ENCODE assay signal across 16 cellular contexts in the genomic region with DNA sequence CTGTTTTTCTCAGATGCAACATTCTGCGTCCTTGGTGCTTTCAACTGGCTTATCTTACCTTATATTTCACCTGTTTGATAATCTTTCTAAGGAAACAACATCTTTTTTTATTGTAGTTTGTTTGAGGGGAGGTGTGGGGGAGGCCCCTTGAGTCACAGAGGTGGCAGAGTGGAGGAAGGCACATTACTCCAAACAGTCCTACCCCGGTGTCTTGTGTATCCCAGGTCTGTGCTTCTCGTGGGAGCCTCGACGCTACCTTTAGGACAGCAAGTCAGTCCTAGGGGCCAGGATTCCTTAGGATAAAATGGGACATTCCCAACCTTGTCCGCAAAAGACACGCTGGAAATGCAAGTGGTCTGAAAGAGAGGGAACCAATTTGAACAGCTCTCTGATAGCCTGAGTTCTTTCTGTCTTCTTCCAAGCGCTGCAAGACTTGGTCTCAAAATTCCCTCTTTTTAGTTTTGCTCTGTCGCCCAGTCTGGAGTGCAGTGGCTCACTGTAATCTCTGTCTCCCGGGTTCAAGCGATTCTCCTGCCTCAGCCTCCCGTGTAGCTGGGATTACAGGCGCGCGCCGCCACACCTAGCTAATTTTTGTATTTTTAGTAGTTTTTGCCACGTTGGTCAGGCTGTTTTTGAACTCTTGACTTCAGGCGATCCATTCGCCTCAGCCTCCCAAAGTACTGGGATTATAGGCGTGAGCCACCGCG. TPM values are rescaled to one million over a fixed set of nuclear protein-coding genes. Genes with fewer than 3 reads are reported as not detected.
DNase-seq lines count a peak whose midpoint lies in the region; ATAC-seq, FAIRE-seq and TF ChIP-seq lines count a peak whose summit lies in the region.
"Had no signal": no experiment of that assay in that cellular context is flagged by ENCODE, and none has a peak within 500 bp of the region (broad histone marks: within the 10 kb centered on the region; RNA-seq: fewer than 3 reads in every experiment).

No MANE protein-coding gene starts in this region.

- TF ChIP-seq EP300 in HepG2 (IDR thresholded peaks at IDR 0.05; ENCODE audit: low read depth in 2 of 2, low read length in 2 of 2) (no peak), HepG2 (CRISPR knock-in tag; IDR thresholded peaks at IDR 0.05; ENCODE audit: borderline replicate concordance) (no peak)

- H2AFZ ChIP-seq in HepG2 (ENCODE audit: low read length) (no peak overlapping the region), fibroblast of lung (ENCODE audit: low read length) (no peak overlapping the region), neuronal stem cell (ENCODE audit: low read length) (no peak overlapping the region)

- BruUV-seq in HepG2 (replicated peaks; lab: Mats Ljungman, UMichigan) = no TSS peak

- peak overlapping the region; percentile 58 for H3K23ac ChIP-seq in neuronal stem cell (ENCODE audit: low read depth, low read length, poor library complexity)

- no peak overlapping the region for H2BK15ac ChIP-seq in neuronal stem cell (ENCODE audit: low read length)

- H3K4me3 ChIP-seq in liver (ENCODE audit: low read depth in 1 of 3, low read length in 3 of 3) (peak overlapping the region in 2 of 3 donors; percentile 22 to 92), HepG2 (replicated peaks in 1 of 3; ENCODE audit: insufficient read depth in 1 of 3, low read depth in 2 of 3, low read length in 3 of 3) (no peak overlapping the region), fibroblast of lung (replicated peaks in 1 of 4; ENCODE audit: control extremely low read depth in 1 of 4, insufficient read depth in 1 of 4, low read depth in 3 of 4, low read length in 4 of 4) (peak overlapping the region; percentile 6 to 72 (median 36)), neuronal stem cell (ENCODE audit: low read length in 2 of 2) (no peak overlapping the region), vagina (no peak overlapping the region)

- H3K27ac ChIP-seq in liver (ENCODE audit: low read depth in 1 of 2, low read length in 2 of 2) (peak overlapping the region; percentile 54 to 70), HepG2 (ENCODE audit: extremely low read length, insufficient read depth, low read length) (no peak overlapping the region), fibroblast of lung (ENCODE audit: insufficient read depth, low read length) (no peak overlapping the region), neuronal stem cell (replicated peaks; ENCODE audit: low read length) (no peak overlapping the region), vagina (no peak overlapping the region)
- H3K27ac ChIP-seq: tibial nerve had no signal

- ATAC-seq in HepG2 = no peak
- ATAC-seq: activated CD8-positive, alpha-beta T cell treated with anti-CD3 and anti-CD28 coated beads for 36 hours; natural killer cell treated with Interleukin-12 subunit alpha and Interleukin-12 subunit beta and Interleukin-15 and Interleukin-18, amount 100 ng/mL, for 72 hours had no signal

- H3K36me3 ChIP-seq in liver (ENCODE audit: control insufficient read depth in 4 of 4, insufficient read depth in 3 of 4, low read depth in 1 of 4, low read length in 3 of 4) (peaks cover 0 to 15% (median 2%) of the 10 kb centered on the region in 4 donors), HepG2 (replicated peaks in 1 of 2; ENCODE audit: control insufficient read depth in 1 of 2, insufficient read depth in 2 of 2, low read length in 2 of 2) (no peaks in the 10 kb centered on the region; a peak in 1 of 5 replicates), fibroblast of lung (ENCODE audit: control insufficient read depth, insufficient read depth, low read length) (peaks cover 2% of the 10 kb centered on the region), neuronal stem cell (replicated peaks in 1 of 2; ENCODE audit: control insufficient read depth in 2 of 2, insufficient read depth in 2 of 2, low read length in 2 of 2) (no peaks in the 10 kb centered on the region), vagina (no peaks in the 10 kb centered on the region)

- CTCF ChIA-PET in HepG2 (lab: Yijun Ruan, JAX; ENCODE audit: low intra/inter-chr PET ratio, low total read pairs) = no interaction called here

- no peak overlapping the region for H2AK5ac ChIP-seq in neuronal stem cell (ENCODE audit: low read depth, low read length)

- DNase-seq in HepG2 (ENCODE audit: low spot score) = no peak
- no peak for DNase-seq in fibroblast of lung (ENCODE audit: low read depth in 2 of 2)
- no peak for DNase-seq in neuronal stem cell (ENCODE audit: low spot score)
- DNase-seq in SHP77 treated with DMSO at 0.1 percent for 48 hours (lab: John Stamatoyannopoulos, UW) = no peak
- no peak for DNase-seq in vagina (ENCODE audit: extremely low spot score in 2 of 2)
- no peak for DNase-seq in GM10266 (ENCODE audit: extremely low spot score)
- no peak for DNase-seq in KG1 (lab: John Stamatoyannopoulos, UW)
- DNase-seq: activated CD8-positive, alpha-beta T cell treated with anti-CD3 and anti-CD28 coated beads for 36 hours; activated effector memory CD4-positive, alpha-beta T cell treated with anti-CD3 and anti-CD28 coated beads, Interleukin-2, amount 50 U/mL, for 16 hours; Karpas-422; NCI-H1694; NCI-H526 treated with DMSO at 0.1 percent for 48 hours had no signal

- H3K27me3 ChIP-seq in liver (ENCODE audit: control insufficient read depth in 4 of 4, insufficient read depth in 4 of 4, low read length in 3 of 4) (no peaks in the 10 kb centered on the region), HepG2 (ENCODE audit: control insufficient read depth in 1 of 2, insufficient read depth in 2 of 2, low read length in 2 of 2) (peaks cover 0 to 4% of the 10 kb centered on the region in 2 experiments; a peak in 2 of 5 replicates), fibroblast of lung (ENCODE audit: control insufficient read depth, insufficient read depth, low read length) (peaks cover 3% of the 10 kb centered on the region), neuronal stem cell (ENCODE audit: control insufficient read depth in 3 of 3, insufficient read depth in 3 of 3, low read depth in 1 of 3, low read length in 3 of 3) (peaks cover 55 to 100% (median 92%) of the 10 kb centered on the region in 3 experiments), vagina (peaks cover 1% of the 10 kb centered on the region)

- 77% methylated on average over 22 of the region's 22 CpGs for WGBS in liver
- 95% methylated on average over 22 of the region's 22 CpGs for WGBS in HepG2 (ENCODE audit: low lambda C conversion rate)
- WGBS in neuronal stem cell (ENCODE audit: extremely low coverage in 2 of 2, insufficient read length in 2 of 2, insufficient replicate concordance in 1 of 2), 2 donors = no CpG with 5 or more reads among the region's 22 CpGs

- TF ChIP-seq RAD21 in liver (IDR thresholded peaks at IDR 0.05) = no peak
- no peak for TF ChIP-seq RAD21 in HepG2 (CRISPR knock-in tag; IDR thresholded peaks at IDR 0.05)

- no peak overlapping the region for H3K18ac ChIP-seq in neuronal stem cell (ENCODE audit: low read length)

- TF ChIP-seq CTCF in liver (IDR thresholded peaks at IDR 0.05; ENCODE audit: low read depth, low read length, missing input control) (no peak), HepG2 (CRISPR knock-in tag; IDR thresholded peaks at IDR 0.05) (no peak), fibroblast of lung (conservative IDR thresholded peaks at IDR 0.05 in 1 of 2, IDR thresholded peaks at IDR 0.05 in 1 of 2; ENCODE audit: low read depth in 1 of 2, low read length in 2 of 2) (no peak), vagina (IDR thresholded peaks at IDR 0.05) (no peak), GM10266 (IDR thresholded peaks at IDR 0.05; ENCODE audit: control insufficient read depth, insufficient read depth, low read depth, missing control alignments) (no peak)

- H3K9ac ChIP-seq in liver (ENCODE audit: low read depth in 1 of 2, low read length in 2 of 2) = no peak overlapping the region
- no peak overlapping the region for H3K9ac ChIP-seq in HepG2 (ENCODE audit: insufficient read depth, low read depth, low read length)
- H3K9ac ChIP-seq in fibroblast of lung (ENCODE audit: insufficient read depth, low read length) = no peak overlapping the region
- no peak overlapping the region for H3K9ac ChIP-seq in neuronal stem cell (ENCODE audit: low read depth, low read length, poor library complexity)

- H3K4me1 ChIP-seq in liver (ENCODE audit: control insufficient read depth in 4 of 4, insufficient read depth in 4 of 4, low read length in 3 of 4) = peaks cover 13 to 35% (median 24%) of the 10 kb centered on the region in 4 donors
- peaks cover 41% of the 10 kb centered on the region for H3K4me1 ChIP-seq in HepG2 (ENCODE audit: insufficient read depth, low read length)
- peaks cover 2% of the 10 kb centered on the region for H3K4me1 ChIP-seq in fibroblast of lung (ENCODE audit: control insufficient read depth, extremely low read depth, insufficient read depth, low read length)
- H3K4me1 ChIP-seq in neuronal stem cell (ENCODE audit: control insufficient read depth in 2 of 2, insufficient read depth in 1 of 2, low read depth in 1 of 2, low read length in 2 of 2) = peaks cover 0 to 10% of the 10 kb centered on the region in 2 donors
- peaks cover 19% of the 10 kb centered on the region for H3K4me1 ChIP-seq in vagina

- TF ChIP-seq POLR2A in HepG2 (IDR thresholded peaks at IDR 0.05; ENCODE audit: insufficient read depth in 1 of 2, low read depth in 2 of 2, low read length in 2 of 2) = no peak
- no peak for TF ChIP-seq POLR2A in vagina (IDR thresholded peaks at IDR 0.05)

- POLR2A ChIA-PET in HepG2 (lab: Yijun Ruan, JAX) = no interaction called here

- intact Hi-C loops in HepG2 (cut with micrococcal nuclease; ENCODE audit: unreplicated experiment) = loop anchor here (10.0 kb wide), 2 partner anchors 111 to 149 kb away; no protein-coding TSS in a partner anchor
- intact Hi-C loops in vagina (cut with DNase I) = loop anchor here (10.0 kb wide), 1 partner anchor 291 kb away; no protein-coding TSS in a partner anchor

- no peak overlapping the region for H4K8ac ChIP-seq in neuronal stem cell (ENCODE audit: low read depth, low read length)

- H4K91ac ChIP-seq in neuronal stem cell (ENCODE audit: low read depth, low read length, poor library complexity) = no peak overlapping the region

- H3K79me2 ChIP-seq in HepG2 (ENCODE audit: insufficient read depth, low read length) (peaks cover 3% of the 10 kb centered on the region), fibroblast of lung (ENCODE audit: control insufficient read depth, insufficient read depth, low read length) (peaks cover 17% of the 10 kb centered on the region)

- H3K79me1 ChIP-seq in neuronal stem cell (ENCODE audit: low read depth, low read length) = peaks cover 1% of the 10 kb centered on the region

- H3K4me2 ChIP-seq in HepG2 (ENCODE audit: low read depth, low read length) (no peak overlapping the region), fibroblast of lung (ENCODE audit: extremely low read depth, insufficient read depth, low read length) (peak overlapping the region; percentile 64), neuronal stem cell (ENCODE audit: insufficient read depth, low read length, poor library complexity, severe bottlenecking) (no peak overlapping the region)

- no peak overlapping the region for H2BK12ac ChIP-seq in neuronal stem cell (ENCODE audit: low read length)

- no peak overlapping the region for H3K4ac ChIP-seq in neuronal stem cell (ENCODE audit: low read length)

- in situ Hi-C loops in HepG2 (cut with HindIII; ENCODE audit: extremely low pct_ligation_motif_present, low pct_unique_long_range_greater_than_20kb) = no loop called here

- H4K20me1 ChIP-seq in HepG2 (ENCODE audit: insufficient read depth, low read length) (no peaks in the 10 kb centered on the region), fibroblast of lung (ENCODE audit: control insufficient read depth, extremely low read depth, insufficient read depth, low read length) (no peaks in the 10 kb centered on the region)

- no peak overlapping the region for H2BK5ac ChIP-seq in neuronal stem cell (ENCODE audit: low read length)

- H2BK120ac ChIP-seq in neuronal stem cell (ENCODE audit: low read depth, low read length) = no peak overlapping the region

- no peak for FAIRE-seq in HepG2 (lab: Jason Lieb, UNC)
- FAIRE-seq: frontal cortex had no signal

- no peak overlapping the region for H3K14ac ChIP-seq in neuronal stem cell (ENCODE audit: low read length)

- H3K9me3 ChIP-seq in liver (ENCODE audit: control insufficient read depth in 4 of 4, low read length in 3 of 4) = no peaks in the 10 kb centered on the region
- H3K9me3 ChIP-seq in HepG2 (ENCODE audit: low read length) = no peaks in the 10 kb centered on the region
- H3K9me3 ChIP-seq in fibroblast of lung (ENCODE audit: control insufficient read depth, insufficient read depth, low read depth, low read length) = no peaks in the 10 kb centered on the region
- H3K9me3 ChIP-seq in neuronal stem cell (replicated peaks in 1 of 2; ENCODE audit: control insufficient read depth in 2 of 2, insufficient read depth in 1 of 2, low read depth in 1 of 2, low read length in 2 of 2) = peaks cover 0 to 9% of the 10 kb centered on the region in 2 donors
- H3K9me3 ChIP-seq in vagina = no peaks in the 10 kb centered on the region
- H3K9me3 ChIP-seq: tibial nerve had no signal

RNA-seq across cellular contexts. Expression of a gene that starts 4.0 kb away (rescaled TPM):
- total RNA-seq in liver (1 to 10 TPM; 3.5 to 6.6 TPM), HepG2 (2016; rRNA removed; fragmentation: Illumina TruSeq; extraction: Trizol) (2.9 and 3.2 TPM in 2 replicates), fibroblast of lung (6.3 and 10.0 TPM in 2 replicates), vagina (9.8 TPM)
- polyA plus RNA-seq in liver (1 to 10 TPM; 1.8 to 6.2 TPM), HepG2 (2011; rRNA removed) (0.84 and 0.95 TPM in 2 replicates), fibroblast of lung (1.4 and 4.1 TPM in 2 replicates)
- 0.53 and 0.71 TPM in 2 replicates for total RNA-seq in HepG2 (2016; cell fraction: cytosol; rRNA removed; fragmentation: Illumina TruSeq; extraction: Trizol; ENCODE audit: low read depth)
- total RNA-seq in HepG2 (2016; cell fraction: insoluble cytoplasmic fraction; rRNA removed; fragmentation: Illumina TruSeq; extraction: Trizol) = 2.5 and 3.4 TPM in 2 replicates
- total RNA-seq in HepG2 (2016; cell fraction: membrane; rRNA removed; fragmentation: Illumina TruSeq; extraction: Trizol) = 2.1 and 2.4 TPM in 2 replicates
- 2.9 and 3.3 TPM in 2 replicates for total RNA-seq in HepG2 (2016; cell fraction: nucleus; rRNA removed; fragmentation: Illumina TruSeq; extraction: Trizol)
- polyA plus RNA-seq in HepG2 (2011; cell fraction: cytosol; rRNA removed) = 0.38 and 0.39 TPM in 2 replicates
- polyA plus RNA-seq in HepG2 (2011; cell fraction: nucleus; rRNA removed) = 1.6 and 2.6 TPM in 2 replicates
- polyA plus RNA-seq in HepG2 (2012) = 0.52 and 0.87 TPM in 2 replicates
- polyA plus RNA-seq in HepG2 (2016; cell fraction: cytosol; fragmentation: Illumina TruSeq; extraction: Trizol; ENCODE audit: low read depth) = 0.33 and 0.35 TPM in 2 replicates
- polyA plus RNA-seq in HepG2 (2016; cell fraction: insoluble cytoplasmic fraction; fragmentation: Illumina TruSeq; extraction: Trizol; ENCODE audit: low read depth) = 3.6 and 4.5 TPM in 2 replicates
- 0.98 and 1.2 TPM in 2 replicates for polyA plus RNA-seq in HepG2 (2016; cell fraction: membrane; fragmentation: Illumina TruSeq; extraction: Trizol; ENCODE audit: low read depth)
- polyA plus RNA-seq in HepG2 (2016; cell fraction: nucleus; fragmentation: Illumina TruSeq; extraction: Trizol; ENCODE audit: insufficient read depth, low read depth) = 4.1 and 6.0 TPM in 2 replicates
- polyA minus RNA-seq in HepG2 (2011; rRNA and poly(A)+ RNA removed; ENCODE audit: low replicate concordance) = 1.2 and 1.3 TPM in 2 replicates
- 0.89 and 1.1 TPM in 2 replicates for polyA minus RNA-seq in HepG2 (2011; cell fraction: cytosol; rRNA and poly(A)+ RNA removed)
- 2.0 and 3.2 TPM in 2 replicates for polyA minus RNA-seq in HepG2 (2011; cell fraction: nucleus; rRNA and poly(A)+ RNA removed)
- 2.1 and 5.7 TPM in 2 replicates for polyA plus RNA-seq in fibroblast of lung (2012)
- 0.31 and 1.1 TPM in 2 replicates for polyA minus RNA-seq in fibroblast of lung (ENCODE audit: low replicate concordance)
- 0.04 TPM for polyA plus RNA-seq in neuronal stem cell (2013, experiment 1 of 2)
- 0.03 TPM for polyA plus RNA-seq in neuronal stem cell (2013, experiment 2 of 2)
- total RNA-seq: activated CD8-positive, alpha-beta T cell treated with anti-CD3 and anti-CD28 coated beads for 36 hours; natural killer cell treated with Interleukin-12 subunit alpha and Interleukin-12 subunit beta and Interleukin-15 and Interleukin-18, amount 100 ng/mL, for 72 hours had no signal

Comparison
In these comparisons a context has a peak if more than half of its experiments do, and no peak if none do; other contexts are left out.
1. H3K27ac ChIP-seq: peak in liver (2 of 2); none in HepG2 (single experiment), fibroblast of lung (single experiment), neuronal stem cell (single experiment) and vagina (single experiment).
2. H3K4me3 ChIP-seq: peak in liver (2 of 3) and fibroblast of lung (4 of 4); none in HepG2 (0 of 3), neuronal stem cell (0 of 2) and vagina (0 of 2).